Comparison of ENCODE assay signal across 13 cellular contexts in the genomic region with DNA sequence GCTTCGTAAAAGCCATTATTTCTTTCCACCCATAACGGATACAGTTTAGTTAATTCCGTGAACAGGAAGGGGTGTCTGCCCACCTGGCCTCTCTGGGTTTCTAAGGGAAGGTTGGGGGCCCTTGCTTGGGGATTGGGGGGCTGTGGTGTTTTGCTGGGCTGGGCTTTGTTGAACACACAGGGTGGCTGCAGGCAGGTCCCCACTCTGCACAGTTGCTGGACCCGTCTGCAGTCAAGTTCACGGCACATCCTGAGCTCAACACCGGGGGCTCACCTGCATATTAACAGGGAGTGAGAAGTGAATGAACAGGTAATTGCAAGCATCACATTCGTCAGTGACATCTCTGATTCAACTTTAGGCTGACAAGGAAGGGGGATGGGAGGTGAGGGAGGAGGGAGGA.
"Had no signal": no experiment of that assay in that cellular context is flagged by ENCODE, and none has a peak within 500 bp of the region (broad histone marks: within the 10 kb centered on the region; RNA-seq: fewer than 3 reads in every experiment).

No MANE protein-coding gene starts in this region.

- H3K4me3 ChIP-seq: adrenal gland, dorsolateral prefrontal cortex, gastroesophageal sphincter, prostate gland, thoracic aorta, upper lobe of right lung had no signal

- H3K9me3 ChIP-seq: adrenal gland, gastroesophageal sphincter, prostate gland, thoracic aorta, upper lobe of right lung had no signal

- ATAC-seq: activated CD4-positive, alpha-beta T cell treated with anti-CD3 and anti-CD28 coated beads for 36 hours; gastroesophageal sphincter; left lobe of liver; right cardiac atrium; upper lobe of right lung had no signal

- H3K4me3 Mint-ChIP-seq: activated CD4-positive, alpha-beta memory T cell treated with anti-CD3 and anti-CD28 coated beads, Interleukin-2, amount 10 ng/mL, durations not matched to agents 7 days and 5 days; activated CD4-positive, alpha-beta T cell treated with anti-CD3 and anti-CD28 coated beads for 36 hours had no signal

- H3K27ac Mint-ChIP-seq: activated CD4-positive, alpha-beta memory T cell treated with anti-CD3 and anti-CD28 coated beads, Interleukin-2, amount 10 ng/mL, durations not matched to agents 7 days and 5 days; activated CD4-positive, alpha-beta T cell treated with anti-CD3 and anti-CD28 coated beads for 36 hours; T-helper 1 cell treated with Interleukin-12 subunit alpha and Interleukin-12 subunit beta and Interleukin-4 antibody, amounts not matched to agents 30 μg/mL and 1 μg/mL, for 36 hours had no signal

- H3K27me3 ChIP-seq: adrenal gland, dorsolateral prefrontal cortex, gastroesophageal sphincter, upper lobe of right lung had no signal

- H3K27me3 Mint-ChIP-seq: activated CD4-positive, alpha-beta T cell treated with anti-CD3 and anti-CD28 coated beads for 36 hours; naive B cell had no signal

- H3K36me3 ChIP-seq: adrenal gland, gastroesophageal sphincter, prostate gland, thoracic aorta, upper lobe of right lung had no signal

- H3K4me1 ChIP-seq: prostate gland, upper lobe of right lung had no signal

- DNase-seq: activated CD4-positive, alpha-beta memory T cell treated with anti-CD3 and anti-CD28 coated beads, Interleukin-2, amount 10 ng/mL, durations not matched to agents 7 days and 5 days; activated CD4-positive, alpha-beta T cell treated with anti-CD3 and anti-CD28 coated beads for 36 hours; islet precursor cell; naive B cell; right cardiac atrium; upper lobe of right lung had no signal

- H3K9me3 Mint-ChIP-seq: activated CD4-positive, alpha-beta memory T cell treated with anti-CD3 and anti-CD28 coated beads, Interleukin-2, amount 10 ng/mL, durations not matched to agents 7 days and 5 days; T-helper 1 cell treated with Interleukin-12 subunit alpha and Interleukin-12 subunit beta and Interleukin-4 antibody, amounts not matched to agents 30 μg/mL and 1 μg/mL, for 36 hours had no signal

- H3K27ac ChIP-seq: adrenal gland, dorsolateral prefrontal cortex, gastroesophageal sphincter, prostate gland, thoracic aorta, upper lobe of right lung had no signal
